ENCODE assay signal across 10 cellular contexts in genomic region chr11:34613462-34614183, GRCh38.
DNase-seq lines count a peak whose midpoint lies in the region; ATAC-seq lines count a peak whose summit lies in the region.
"Had no signal": no experiment of that assay in that cellular context is flagged by ENCODE, and none has a peak within 500 bp of the region (broad histone marks: within the 10 kb centered on the region; RNA-seq: fewer than 3 reads in every experiment).

No MANE protein-coding gene starts in this region.

- peaks cover 86% of the 10 kb centered on the region for H3K4me1 Mint-ChIP-seq in dendritic cell treated with granulocyte-macrophage colony-stimulating factor and Interleukin-4, amounts not matched to agents 40 ng/mL and 50 ng/mL, for 4 days (ENCODE audit: low read depth)

- ATAC-seq in GM18511 (IDR thresholded peaks at IDR 0.05; ENCODE audit: unreplicated experiment) (peak; percentile 92), GM21360 (IDR thresholded peaks at IDR 0.05; ENCODE audit: unreplicated experiment) (peak; percentile 94), HG03342 (IDR thresholded peaks at IDR 0.05; ENCODE audit: unreplicated experiment) (peak; percentile 86)

- H3K9me3 Mint-ChIP-seq in dendritic cell treated with granulocyte-macrophage colony-stimulating factor and Interleukin-4, amounts not matched to agents 40 ng/mL and 50 ng/mL, for 4 days, result peaks cover 9% of the 10 kb centered on the region

- DNase-seq in NCI-H1417 treated with DMSO at 0.1 percent for 48 hours (lab: John Stamatoyannopoulos, UW) (no peak), HCEC 1CT (no peak), middle frontal gyrus (ENCODE audit: extremely low spot score, low spot score) (no peak)
- DNase-seq in activated CD8-positive, alpha-beta memory T cell treated with anti-CD3 and anti-CD28 coated beads, Interleukin-2, amount 50 U/mL, for 4 hours, result no peak
- DNase-seq: stimulated activated CD4-positive, alpha-beta T cell treated with anti-CD3 and anti-CD28 coated beads, Interleukin-4, amount 100 ng/mL, for 1 hour had no signal

- intact Hi-C loops in dendritic cell treated with granulocyte-macrophage colony-stimulating factor and Interleukin-4, amounts not matched to agents 40 ng/mL and 50 ng/mL, for 4 days (cut with micrococcal nuclease), result loop anchor here (5.0 kb wide), 1 partner anchor 39 kb away; no protein-coding TSS in a partner anchor

- no peak overlapping the region for H3K4me3 Mint-ChIP-seq in dendritic cell treated with granulocyte-macrophage colony-stimulating factor and Interleukin-4, amounts not matched to agents 40 ng/mL and 50 ng/mL, for 4 days
- H3K4me3 Mint-ChIP-seq: activated naive CD8-positive, alpha-beta T cell had no signal

- H3K27ac Mint-ChIP-seq in dendritic cell treated with granulocyte-macrophage colony-stimulating factor and Interleukin-4, amounts not matched to agents 40 ng/mL and 50 ng/mL, for 4 days, result peak overlapping the region; percentile 84
- H3K27ac Mint-ChIP-seq: activated naive CD8-positive, alpha-beta T cell had no signal

- H3K36me3 Mint-ChIP-seq in dendritic cell treated with granulocyte-macrophage colony-stimulating factor and Interleukin-4, amounts not matched to agents 40 ng/mL and 50 ng/mL, for 4 days (ENCODE audit: low read depth), result peaks cover 7% of the 10 kb centered on the region
- H3K36me3 Mint-ChIP-seq: activated naive CD8-positive, alpha-beta T cell had no signal

- no peaks in the 10 kb centered on the region for H3K27me3 Mint-ChIP-seq in dendritic cell treated with granulocyte-macrophage colony-stimulating factor and Interleukin-4, amounts not matched to agents 40 ng/mL and 50 ng/mL, for 4 days
